In the genomic region with DNA sequence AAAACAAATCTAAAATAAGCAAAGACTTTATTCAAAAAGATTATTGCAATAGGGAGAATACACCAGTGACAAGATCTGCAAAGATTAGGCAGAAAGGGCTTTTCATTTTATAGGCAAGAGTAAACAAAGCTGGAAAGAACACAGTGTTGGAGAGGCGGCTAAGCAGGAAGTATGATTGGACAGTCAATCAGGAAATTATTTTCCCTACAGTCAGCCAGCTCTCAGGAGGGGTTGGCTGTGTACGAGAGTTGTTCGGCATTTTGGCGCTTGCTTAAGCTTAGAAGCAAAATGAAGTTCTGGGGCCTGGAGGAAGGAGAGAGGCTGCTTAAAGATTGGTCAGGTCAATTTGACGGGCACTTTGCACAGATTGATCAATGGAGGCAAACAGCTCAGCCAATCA, we compare ENCODE assay signal across 19 cellular contexts.
DNase-seq lines count a peak whose midpoint lies in the region; ATAC-seq, FAIRE-seq and TF ChIP-seq lines count a peak whose summit lies in the region.
"Had no signal": no experiment of that assay in that cellular context is flagged by ENCODE, and none has a peak within 500 bp of the region (broad histone marks: within the 10 kb centered on the region; RNA-seq: fewer than 3 reads in every experiment).

No MANE protein-coding gene starts in this region.

- H3K27me3 ChIP-seq in naive thymus-derived CD4-positive, alpha-beta T cell (ENCODE audit: control insufficient read depth in 2 of 2, insufficient read depth in 2 of 2, low read length in 2 of 2), result no peaks in the 10 kb centered on the region

- POLR2A ChIA-PET in naive thymus-derived CD4-positive, alpha-beta T cell (lab: Charles Lee), result no interaction called here

- no peaks in the 10 kb centered on the region for H3K9me3 ChIP-seq in naive thymus-derived CD4-positive, alpha-beta T cell (ENCODE audit: control insufficient read depth in 2 of 3, low read length in 3 of 3)

- no peak overlapping the region for H3K27ac Mint-ChIP-seq in naive thymus-derived CD4-positive, alpha-beta T cell
- H3K27ac Mint-ChIP-seq: CD14-positive monocyte; CD4-positive, alpha-beta memory T cell had no signal

- H3K36me3 Mint-ChIP-seq in naive thymus-derived CD4-positive, alpha-beta T cell, result no peaks in the 10 kb centered on the region
- H3K36me3 Mint-ChIP-seq: CD14-positive monocyte; CD4-positive, alpha-beta memory T cell had no signal

- no peak overlapping the region for H3K4me3 ChIP-seq in LNCaP clone FGC (ENCODE audit: low read depth, low read length)
- H3K4me3 ChIP-seq in naive thymus-derived CD4-positive, alpha-beta T cell (ENCODE audit: low read length), result no peak overlapping the region

- H3K4me1 ChIP-seq in naive thymus-derived CD4-positive, alpha-beta T cell (ENCODE audit: control insufficient read depth in 2 of 2, insufficient read depth in 2 of 2, low read length in 2 of 2), result no peaks in the 10 kb centered on the region

- intact Hi-C loops in naive thymus-derived CD4-positive, alpha-beta T cell (cut with micrococcal nuclease), result no loop called here

- H3K27ac ChIP-seq in naive thymus-derived CD4-positive, alpha-beta T cell (ENCODE audit: low read depth, low read length), result no peak overlapping the region

- no peaks in the 10 kb centered on the region for H3K4me1 Mint-ChIP-seq in naive thymus-derived CD4-positive, alpha-beta T cell
- H3K4me1 Mint-ChIP-seq: CD14-positive monocyte; CD4-positive, alpha-beta memory T cell had no signal

- peaks cover 0 to 5% (median 0%) of the 10 kb centered on the region in 11 donors for H3K9me3 Mint-ChIP-seq in naive thymus-derived CD4-positive, alpha-beta T cell
- H3K9me3 Mint-ChIP-seq: CD14-positive monocyte, H9 had no signal

- no peak for TF ChIP-seq CTCF in D721Med (IDR thresholded peaks at IDR 0.05; ENCODE audit: insufficient read depth, missing control alignments)
- TF ChIP-seq CTCF in LNCaP clone FGC (IDR thresholded peaks at IDR 0.05; ENCODE audit: control insufficient read depth, extremely low read depth, insufficient read depth), result no peak

- FAIRE-seq in D721Med (lab: Jason Lieb, UNC), result peak; percentile 60
- FAIRE-seq: A204.1, G401.6, GM12891, HepG2 had no signal

- CTCF ChIA-PET in naive thymus-derived CD4-positive, alpha-beta T cell (lab: Charles Lee), result interaction anchor here (0.6 kb wide), 1 partner anchor 29 kb away, joined by 3 read pairs; no protein-coding TSS in a partner anchor

- H3K27me3 Mint-ChIP-seq in naive thymus-derived CD4-positive, alpha-beta T cell, result no peaks in the 10 kb centered on the region
- H3K27me3 Mint-ChIP-seq: CD4-positive, alpha-beta memory T cell had no signal

- no peak overlapping the region for H3K4me3 Mint-ChIP-seq in naive thymus-derived CD4-positive, alpha-beta T cell
- H3K4me3 Mint-ChIP-seq: CD14-positive monocyte; CD4-positive, alpha-beta memory T cell; H9 had no signal

- H3K36me3 ChIP-seq in naive thymus-derived CD4-positive, alpha-beta T cell (ENCODE audit: control insufficient read depth in 2 of 3, insufficient read depth in 3 of 3, low read length in 3 of 3), result no peaks in the 10 kb centered on the region

- no peak for ATAC-seq in naive thymus-derived CD4-positive, alpha-beta T cell
- ATAC-seq: HepG2 had no signal

- DNase-seq in D721Med (ENCODE audit: insufficient read length, low spot score) (no peak), LNCaP clone FGC (ENCODE audit: low read depth) (peak; percentile 60), cerebellar cortex (ENCODE audit: low spot score) (peak; percentile 49), DMS153 treated with DMSO at 0.1 percent for 48 hours (lab: John Stamatoyannopoulos, UW; ENCODE audit: unreplicated experiment) (no peak), dermis blood vessel endothelial cell (no peak)
- no peak for DNase-seq in naive thymus-derived CD4-positive, alpha-beta T cell
- DNase-seq: AML-193; CD4-positive, alpha-beta memory T cell; DMS53; DND-41; EL; GOT3; H9; KG1 had no signal

Comparison
In these comparisons a context has a peak if more than half of its experiments do, and no peak if none do; other contexts are left out.
1. DNase-seq: peak in LNCaP clone FGC (single experiment) and cerebellar cortex (single experiment); none in D721Med (single experiment), naive thymus-derived CD4-positive, alpha-beta T cell (0 of 9), DMS153 treated with DMSO at 0.1 percent for 48 hours (single experiment) and dermis blood vessel endothelial cell (single experiment).